8 cellular contexts compared by ENCODE assay signal in genomic region chr2:111492995-111493719, GRCh38.
DNase-seq lines count a peak whose midpoint lies in the region; ATAC-seq and TF ChIP-seq lines count a peak whose summit lies in the region.
"Not testable (repeated sequence)": the region's sequence is repeated elsewhere in the genome, so short reads cannot be mapped to it uniquely, and the experiment has no call there.

No MANE protein-coding gene starts in this region.

- H3K27me3 ChIP-seq in RWPE2 (ENCODE audit: insufficient read depth, poor library complexity, severe bottlenecking); neutrophil; tibial artery: not testable (repeated sequence)

- H3K27ac ChIP-seq in RWPE2 (ENCODE audit: poor library complexity, severe bottlenecking), result peak overlapping the region; percentile 72
- H3K27ac ChIP-seq in neutrophil, result peak overlapping the region; percentile 82
- peak overlapping the region; percentile 45 to 72 for H3K27ac ChIP-seq in tibial artery

- H3K9me3 Mint-ChIP-seq in CD14-positive monocyte; activated naive CD4-positive, alpha-beta T cell treated with anti-CD3 and anti-CD28 coated beads for 36 hours; dendritic cell treated with granulocyte-macrophage colony-stimulating factor and Interleukin-4, amounts not matched to agents 40 ng/mL and 50 ng/mL, for 4 days: not testable (repeated sequence)

- H3K4me1 ChIP-seq in RWPE2 (ENCODE audit: insufficient read depth, poor library complexity, severe bottlenecking), result peaks cover 15% of the 10 kb centered on the region
- peaks cover 20 to 22% of the 10 kb centered on the region in 2 experiments for H3K4me1 ChIP-seq in neutrophil (ENCODE audit: control insufficient read depth in 1 of 2, insufficient read depth in 1 of 2, low read depth in 1 of 2, low read length in 1 of 2)
- H3K4me1 ChIP-seq in tibial artery, result peaks cover 0 to 27% (median 1%) of the 10 kb centered on the region in 4 donors

- ATAC-seq in HG03432 (IDR thresholded peaks at IDR 0.05; ENCODE audit: unreplicated experiment) (peak; percentile 6), left ventricle myocardium superior (peak; percentile 52)
- not testable (repeated sequence) for ATAC-seq in RWPE2 (ENCODE audit: low read depth)

- H3K4me3 ChIP-seq in RWPE2 (ENCODE audit: severe bottlenecking) (peak overlapping the region; percentile 50), neutrophil (ENCODE audit: low read depth in 1 of 2, low read length in 1 of 2) (peak overlapping the region in 1 of 2 experiments; percentile 59), tibial artery (peak overlapping the region; percentile 35 to 38)

- peak overlapping the region; percentile 79 to 96 (median 89) for H3K27ac Mint-ChIP-seq in CD14-positive monocyte
- peak overlapping the region; percentile 18 for H3K27ac Mint-ChIP-seq in activated naive CD4-positive, alpha-beta T cell treated with anti-CD3 and anti-CD28 coated beads for 36 hours
- peak overlapping the region; percentile 59 for H3K27ac Mint-ChIP-seq in dendritic cell treated with granulocyte-macrophage colony-stimulating factor and Interleukin-4, amounts not matched to agents 40 ng/mL and 50 ng/mL, for 4 days

- TF ChIP-seq CTCF in CD14-positive monocyte (IDR thresholded peaks at IDR 0.05); RWPE2 (IDR thresholded peaks at IDR 0.05; ENCODE audit: poor library complexity, severe bottlenecking); neutrophil (IDR thresholded peaks at IDR 0.05); tibial artery (IDR thresholded peaks at IDR 0.05): not testable (repeated sequence)

- peak overlapping the region; percentile 74 to 79 for H3K4me3 Mint-ChIP-seq in CD14-positive monocyte
- not testable (repeated sequence) for H3K4me3 Mint-ChIP-seq in activated naive CD4-positive, alpha-beta T cell treated with anti-CD3 and anti-CD28 coated beads for 36 hours
- H3K4me3 Mint-ChIP-seq in dendritic cell treated with granulocyte-macrophage colony-stimulating factor and Interleukin-4, amounts not matched to agents 40 ng/mL and 50 ng/mL, for 4 days, result peak overlapping the region; percentile 37

- not testable (repeated sequence) for H3K36me3 Mint-ChIP-seq in CD14-positive monocyte; activated naive CD4-positive, alpha-beta T cell treated with anti-CD3 and anti-CD28 coated beads for 36 hours (ENCODE audit: low read depth); dendritic cell treated with granulocyte-macrophage colony-stimulating factor and Interleukin-4, amounts not matched to agents 40 ng/mL and 50 ng/mL, for 4 days (ENCODE audit: low read depth)

- H3K36me3 ChIP-seq in RWPE2 (ENCODE audit: low read depth); neutrophil; tibial artery: not testable (repeated sequence)

- H3K4me1 Mint-ChIP-seq in CD14-positive monocyte, result peaks cover 20% of the 10 kb centered on the region
- H3K4me1 Mint-ChIP-seq in activated naive CD4-positive, alpha-beta T cell treated with anti-CD3 and anti-CD28 coated beads for 36 hours (ENCODE audit: low read depth), result peaks cover 13% of the 10 kb centered on the region
- H3K4me1 Mint-ChIP-seq in dendritic cell treated with granulocyte-macrophage colony-stimulating factor and Interleukin-4, amounts not matched to agents 40 ng/mL and 50 ng/mL, for 4 days (ENCODE audit: low read depth), result not testable (repeated sequence)

- intact Hi-C loops in CD14-positive monocyte (cut with micrococcal nuclease); activated naive CD4-positive, alpha-beta T cell treated with anti-CD3 and anti-CD28 coated beads for 36 hours (cut with micrococcal nuclease); dendritic cell treated with granulocyte-macrophage colony-stimulating factor and Interleukin-4, amounts not matched to agents 40 ng/mL and 50 ng/mL, for 4 days (cut with micrococcal nuclease); left ventricle myocardium superior (cut with micrococcal nuclease); tibial artery (cut with DNase I; ENCODE audit: low total_unique reads): not testable (repeated sequence)

- CTCF ChIA-PET in activated naive CD4-positive, alpha-beta T cell treated with anti-CD3 and anti-CD28 coated beads for 36 hours (lab: Charles Lee), result not testable (repeated sequence)

- not testable (repeated sequence) for H3K27me3 Mint-ChIP-seq in CD14-positive monocyte (ENCODE audit: low read depth in 3 of 3); activated naive CD4-positive, alpha-beta T cell treated with anti-CD3 and anti-CD28 coated beads for 36 hours (ENCODE audit: low read depth); dendritic cell treated with granulocyte-macrophage colony-stimulating factor and Interleukin-4, amounts not matched to agents 40 ng/mL and 50 ng/mL, for 4 days

- H3K9me3 ChIP-seq in RWPE2 (ENCODE audit: severe bottlenecking); neutrophil; tibial artery: not testable (repeated sequence)

- not testable (repeated sequence) for DNase-seq in CD14-positive monocyte (ENCODE audit: low spot score); RWPE2 (ENCODE audit: low spot score); activated naive CD4-positive, alpha-beta T cell treated with anti-CD3 and anti-CD28 coated beads for 36 hours; tibial artery
- DNase-seq in left ventricle myocardium superior, result peak; percentile 42

Comparison
In these comparisons a context has a peak if more than half of its experiments do, and no peak if none do; other contexts are left out.
1. H3K27ac Mint-ChIP-seq: peak in every context shown above with its lines; median percentile 89 in CD14-positive monocyte; 59 in dendritic cell treated with granulocyte-macrophage colony-stimulating factor and Interleukin-4, amounts not matched to agents 40 ng/mL and 50 ng/mL, for 4 days; 18 in activated naive CD4-positive, alpha-beta T cell treated with anti-CD3 and anti-CD28 coated beads for 36 hours.